In the genomic region with DNA sequence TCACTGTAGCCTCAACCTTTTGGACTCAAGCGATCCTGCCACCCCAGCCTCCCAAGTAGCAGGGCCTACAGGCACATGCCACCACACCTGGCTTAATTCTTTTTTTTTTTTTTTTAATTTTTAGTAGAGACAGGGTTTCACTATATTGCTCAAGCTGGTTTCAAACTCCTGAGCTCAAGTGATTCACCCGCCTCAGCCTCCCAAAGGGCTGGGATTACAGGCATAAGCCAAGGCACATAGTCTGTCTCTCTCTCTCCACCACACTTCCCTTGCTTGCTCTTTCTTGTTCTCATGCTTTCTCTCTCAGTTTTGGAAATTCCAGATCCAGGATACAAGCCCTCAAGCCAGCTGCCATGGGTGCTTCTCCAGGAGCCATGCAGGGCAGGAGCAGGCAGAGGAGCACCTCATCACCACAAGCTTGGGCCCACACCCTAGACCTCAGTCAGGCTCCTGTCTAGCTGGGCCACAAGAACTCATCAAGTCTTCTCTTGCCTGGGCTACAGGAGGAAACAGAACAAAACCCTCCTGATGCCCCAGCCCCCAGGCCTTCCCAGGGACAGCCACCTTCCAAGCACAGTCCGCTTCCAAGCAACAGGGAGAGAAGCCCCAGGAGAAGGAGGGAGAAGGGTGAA, we compare ENCODE assay signal across 2 cellular contexts.
TF ChIP-seq lines count a peak whose summit lies in the region.

No MANE protein-coding gene starts in this region.

TF ChIP-seq in HepG2, 621 proteins besides CTCF, POLR2A, EP300 and RAD21:
- TF ChIP-seq, protein P1, sequence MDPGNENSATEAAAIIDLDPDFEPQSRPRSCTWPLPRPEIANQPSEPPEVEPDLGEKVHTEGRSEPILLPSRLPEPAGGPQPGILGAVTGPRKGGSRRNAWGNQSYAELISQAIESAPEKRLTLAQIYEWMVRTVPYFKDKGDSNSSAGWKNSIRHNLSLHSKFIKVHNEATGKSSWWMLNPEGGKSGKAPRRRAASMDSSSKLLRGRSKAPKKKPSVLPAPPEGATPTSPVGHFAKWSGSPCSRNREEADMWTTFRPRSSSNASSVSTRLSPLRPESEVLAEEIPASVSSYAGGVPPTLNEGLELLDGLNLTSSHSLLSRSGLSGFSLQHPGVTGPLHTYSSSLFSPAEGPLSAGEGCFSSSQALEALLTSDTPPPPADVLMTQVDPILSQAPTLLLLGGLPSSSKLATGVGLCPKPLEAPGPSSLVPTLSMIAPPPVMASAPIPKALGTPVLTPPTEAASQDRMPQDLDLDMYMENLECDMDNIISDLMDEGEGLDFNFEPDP (CRISPR knock-in tag; conservative IDR thresholded peaks at IDR 0.05): 0 out of 2 replicates have a peak, but pooled peaks have one; percentile 19
- TF ChIP-seq ATF1 (CRISPR knock-in tag; IDR thresholded peaks at IDR 0.05): no peak
- no peak for TF ChIP-seq TCF7 (IDR thresholded peaks at IDR 0.05; ENCODE audit: low read depth)

TF ChIP-seq in endothelial cell of umbilical vein, 7 proteins besides CTCF, POLR2A, EP300 and RAD21 (continued from another document):
- TF ChIP-seq MYC (IDR thresholded peaks at IDR 0.05; ENCODE audit: low read depth, low read length) (no peak), POLR2AphosphoS5 (IDR thresholded peaks at IDR 0.05; ENCODE audit: insufficient read depth, low read depth, low read length) (no peak)
